In the genomic region with DNA sequence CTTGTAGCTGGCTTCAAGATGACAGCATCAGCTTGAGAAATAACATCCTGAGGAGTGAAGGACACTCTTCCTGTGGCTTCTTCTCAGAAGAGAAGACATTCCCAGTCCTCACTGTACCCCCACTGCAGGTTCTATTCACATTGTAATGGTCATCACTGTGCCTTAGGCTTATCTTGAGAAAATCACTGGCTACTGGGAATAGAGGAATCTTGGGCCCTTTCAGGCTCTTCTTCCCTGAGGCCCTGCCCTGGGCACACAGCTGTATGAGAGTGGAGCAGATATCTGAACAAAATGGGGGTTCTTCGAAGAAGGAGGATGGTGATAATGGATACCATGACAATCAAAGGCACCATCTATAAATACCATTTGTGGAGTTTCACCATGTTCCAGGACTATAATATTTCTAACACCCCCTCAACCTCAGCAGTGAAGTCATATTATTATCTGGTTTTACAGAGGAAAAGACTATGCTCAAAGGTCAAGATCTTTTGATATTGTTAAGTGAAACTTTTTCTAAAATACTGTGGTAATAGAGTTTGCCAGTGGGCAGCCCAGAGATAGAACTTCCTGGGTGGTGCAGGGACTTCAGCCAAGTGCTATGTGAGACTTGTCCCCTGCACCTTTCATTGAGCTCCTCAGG, we compare ENCODE assay signal across 14 cellular contexts.
A peak's percentile ranks its signal among the peaks of the same experiment; 100 is the strongest.
DNase-seq lines count a peak whose midpoint lies in the region; ATAC-seq and TF ChIP-seq lines count a peak whose summit lies in the region.
"Had no signal": no experiment of that assay in that cellular context is flagged by ENCODE, and none has a peak within 500 bp of the region (broad histone marks: within the 10 kb centered on the region; RNA-seq: fewer than 3 reads in every experiment).

No MANE protein-coding gene starts in this region.

- CTCF ChIA-PET in activated naive CD4-positive, alpha-beta T cell treated with anti-CD3 and anti-CD28 coated beads for 36 hours (lab: Charles Lee), result no interaction called here

- H3K9me3 ChIP-seq in esophagus muscularis mucosa (no peaks in the 10 kb centered on the region), gastrocnemius medialis (no peaks in the 10 kb centered on the region)

- no peaks in the 10 kb centered on the region for H3K36me3 ChIP-seq in esophagus muscularis mucosa
- H3K36me3 ChIP-seq in gastrocnemius medialis, result no peaks in the 10 kb centered on the region
- H3K36me3 ChIP-seq: BLaER1 treated with 17β-estradiol and CSF1 and Interleukin-3, amounts not matched to agents 10 nM and 100 nM had no signal

- H3K4me3 Mint-ChIP-seq in activated naive CD4-positive, alpha-beta T cell treated with anti-CD3 and anti-CD28 coated beads for 36 hours, result no peak overlapping the region
- no peak overlapping the region for H3K4me3 Mint-ChIP-seq in activated T-helper 2 cell treated with anti-CD3 and anti-CD28 coated beads, Interferon-gamma antibody, Interleukin-2, Interleukin-4, amounts not matched to agents 10 μg/mL and 5 μg/mL and 100 μg/mL, durations not matched to agents 14 hours and 24 hours and 36 hours (ENCODE audit: low read depth)
- H3K4me3 Mint-ChIP-seq: B cell; CD8-positive, alpha-beta T cell; H9 had no signal

- H3K4me1 ChIP-seq in esophagus muscularis mucosa (no peaks in the 10 kb centered on the region), gastrocnemius medialis (peaks cover 23 to 40% of the 10 kb centered on the region in 2 donors)

- ATAC-seq in gastrocnemius medialis (peak in 1 of 2 donors; percentile 13), HG03108 (IDR thresholded peaks at IDR 0.05; ENCODE audit: unreplicated experiment) (no peak)
- ATAC-seq: CD8-positive, alpha-beta T cell had no signal

- H3K27ac Mint-ChIP-seq in activated naive CD4-positive, alpha-beta T cell treated with anti-CD3 and anti-CD28 coated beads for 36 hours, result peak overlapping the region; percentile 52
- H3K27ac Mint-ChIP-seq in activated T-helper 2 cell treated with anti-CD3 and anti-CD28 coated beads, Interferon-gamma antibody, Interleukin-2, Interleukin-4, amounts not matched to agents 10 μg/mL and 5 μg/mL and 100 μg/mL, durations not matched to agents 14 hours and 24 hours and 36 hours, result peak overlapping the region; percentile 48
- H3K27ac Mint-ChIP-seq: B cell; CD8-positive, alpha-beta T cell; H9 had no signal

- TF ChIP-seq CTCF in esophagus muscularis mucosa (IDR thresholded peaks at IDR 0.05), result no peak
- no peak for TF ChIP-seq CTCF in gastrocnemius medialis (IDR thresholded peaks at IDR 0.05 in 4 of 5, conservative IDR thresholded peaks at IDR 0.05 in 1 of 5)

- H3K27me3 Mint-ChIP-seq in activated naive CD4-positive, alpha-beta T cell treated with anti-CD3 and anti-CD28 coated beads for 36 hours (ENCODE audit: low read depth), result no peaks in the 10 kb centered on the region
- H3K27me3 Mint-ChIP-seq in activated T-helper 2 cell treated with anti-CD3 and anti-CD28 coated beads, Interferon-gamma antibody, Interleukin-2, Interleukin-4, amounts not matched to agents 10 μg/mL and 5 μg/mL and 100 μg/mL, durations not matched to agents 14 hours and 24 hours and 36 hours (ENCODE audit: low read depth), result no peaks in the 10 kb centered on the region

- no peak for DNase-seq in activated naive CD4-positive, alpha-beta T cell treated with anti-CD3 and anti-CD28 coated beads for 36 hours
- DNase-seq in activated naive CD4-positive, alpha-beta T cell (lab: John Stamatoyannopoulos, UW), result no peak
- no peak for DNase-seq in activated T-helper 2 cell treated with anti-CD3 and anti-CD28 coated beads, Interferon-gamma antibody, Interleukin-2, Interleukin-4, amounts not matched to agents 10 μg/mL and 5 μg/mL and 100 μg/mL, durations not matched to agents 14 hours and 24 hours and 36 hours (ENCODE audit: low spot score)
- DNase-seq in esophagus muscularis mucosa (ENCODE audit: extremely low spot score) (peak; percentile 64), gastrocnemius medialis (no peak), COLO668 (lab: John Stamatoyannopoulos, UW; ENCODE audit: unreplicated experiment) (no peak)
- no peak for DNase-seq in effector CD8-positive, alpha-beta T cell (lab: John Stamatoyannopoulos, UW)
- DNase-seq: CD8-positive, alpha-beta T cell; COR-L47; DMS 273 treated with DMSO at 0.1 percent for 48 hours; H9 had no signal

- no peaks in the 10 kb centered on the region for H3K4me1 Mint-ChIP-seq in activated naive CD4-positive, alpha-beta T cell treated with anti-CD3 and anti-CD28 coated beads for 36 hours (ENCODE audit: low read depth)
- peaks cover 20% of the 10 kb centered on the region for H3K4me1 Mint-ChIP-seq in activated T-helper 2 cell treated with anti-CD3 and anti-CD28 coated beads, Interferon-gamma antibody, Interleukin-2, Interleukin-4, amounts not matched to agents 10 μg/mL and 5 μg/mL and 100 μg/mL, durations not matched to agents 14 hours and 24 hours and 36 hours (ENCODE audit: low read depth)
- H3K4me1 Mint-ChIP-seq: B cell had no signal

- TF ChIP-seq POLR2A in esophagus muscularis mucosa (IDR thresholded peaks at IDR 0.05; ENCODE audit: low read depth) (no peak), gastrocnemius medialis (IDR thresholded peaks at IDR 0.05) (no peak)

- no peaks in the 10 kb centered on the region for H3K9me3 Mint-ChIP-seq in activated naive CD4-positive, alpha-beta T cell treated with anti-CD3 and anti-CD28 coated beads for 36 hours
- no peaks in the 10 kb centered on the region for H3K9me3 Mint-ChIP-seq in activated T-helper 2 cell treated with anti-CD3 and anti-CD28 coated beads, Interferon-gamma antibody, Interleukin-2, Interleukin-4, amounts not matched to agents 10 μg/mL and 5 μg/mL and 100 μg/mL, durations not matched to agents 14 hours and 24 hours and 36 hours
- H3K9me3 Mint-ChIP-seq: CD8-positive, alpha-beta T cell; H9 had no signal

- intact Hi-C loops in activated naive CD4-positive, alpha-beta T cell treated with anti-CD3 and anti-CD28 coated beads for 36 hours (cut with micrococcal nuclease), result no loop called here
- intact Hi-C loops in activated T-helper 2 cell treated with anti-CD3 and anti-CD28 coated beads, Interferon-gamma antibody, Interleukin-2, Interleukin-4, amounts not matched to agents 10 μg/mL and 5 μg/mL and 100 μg/mL, durations not matched to agents 14 hours and 24 hours and 36 hours (cut with micrococcal nuclease), result no loop called here
- intact Hi-C loops in esophagus muscularis mucosa (cut with DNase I) (no loop called here), gastrocnemius medialis (cut with DNase I; ENCODE audit: low total_unique reads) (no loop called here)

- in situ Hi-C loops in gastrocnemius medialis (cut with MboI; ENCODE audit: low sequenced_read_pairs in 4 of 4), result loop anchor here in 1 of 4 donors (25.0 kb wide), 1 partner anchor 158 kb away; a partner anchor contains a TSS

- H3K4me3 ChIP-seq in esophagus muscularis mucosa (no peak overlapping the region), gastrocnemius medialis (peak overlapping the region in 2 of 4 donors; percentile 13 to 21)
- H3K4me3 ChIP-seq: BLaER1 treated with 17β-estradiol and CSF1 and Interleukin-3, amounts not matched to agents 10 nM and 100 nM had no signal

- H3K27me3 ChIP-seq in esophagus muscularis mucosa, result no peaks in the 10 kb centered on the region
- no peaks in the 10 kb centered on the region for H3K27me3 ChIP-seq in gastrocnemius medialis
- H3K27me3 ChIP-seq: BLaER1 treated with 17β-estradiol and CSF1 and Interleukin-3, amounts not matched to agents 10 nM and 100 nM had no signal

- H3K27ac ChIP-seq in esophagus muscularis mucosa (replicated peaks in 1 of 4) (no peak overlapping the region), gastrocnemius medialis (peak overlapping the region in 3 of 4 donors; percentile 26 to 80 (median 69))
- H3K27ac ChIP-seq: BLaER1 treated with 17β-estradiol and CSF1 and Interleukin-3, amounts not matched to agents 10 nM and 100 nM had no signal

- no peaks in the 10 kb centered on the region for H3K36me3 Mint-ChIP-seq in activated naive CD4-positive, alpha-beta T cell treated with anti-CD3 and anti-CD28 coated beads for 36 hours (ENCODE audit: low read depth)
- H3K36me3 Mint-ChIP-seq in activated T-helper 2 cell treated with anti-CD3 and anti-CD28 coated beads, Interferon-gamma antibody, Interleukin-2, Interleukin-4, amounts not matched to agents 10 μg/mL and 5 μg/mL and 100 μg/mL, durations not matched to agents 14 hours and 24 hours and 36 hours (ENCODE audit: low read depth), result no peaks in the 10 kb centered on the region
- H3K36me3 Mint-ChIP-seq: CD8-positive, alpha-beta T cell had no signal

- WGBS in esophagus muscularis mucosa, result 100% methylated on average over 1 of the region's 1 CpG

- TF ChIP-seq EP300 in esophagus muscularis mucosa (IDR thresholded peaks at IDR 0.05), result no peak

Comparison
In these comparisons a context has a peak if more than half of its experiments do, and no peak if none do; other contexts are left out.
1. H3K27ac ChIP-seq: peak in gastrocnemius medialis (3 of 4); none in esophagus muscularis mucosa (0 of 4).